Comparison of ENCODE assay signal across 25 cellular contexts in the genomic region with DNA sequence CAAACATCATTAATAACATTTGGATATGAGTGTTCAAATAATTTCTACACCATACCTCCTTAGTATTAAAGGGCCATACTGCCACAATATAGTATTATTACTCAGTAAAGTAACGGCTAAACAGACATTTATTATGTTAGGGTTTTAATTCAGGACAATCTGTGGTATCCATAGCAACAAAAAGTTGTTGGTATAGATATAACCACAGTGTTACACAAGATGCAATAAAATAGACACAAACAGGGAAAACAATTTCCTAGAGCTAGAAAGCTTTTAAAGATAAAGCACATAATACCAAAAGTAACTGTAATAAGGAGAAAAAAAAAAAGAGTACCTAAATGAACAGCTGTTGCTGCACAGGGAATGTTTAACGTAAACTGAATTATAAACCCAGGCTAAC. TPM values are rescaled to one million over a fixed set of nuclear protein-coding genes. Genes with fewer than 3 reads are reported as not detected.
"Had no signal": no experiment of that assay in that cellular context is flagged by ENCODE, and none has a peak within 500 bp of the region (broad histone marks: within the 10 kb centered on the region; RNA-seq: fewer than 3 reads in every experiment).

No MANE protein-coding gene starts in this region.

- H3K4me1 Mint-ChIP-seq: activated naive CD4-positive, alpha-beta T cell treated with anti-CD3 and anti-CD28 coated beads, Interleukin-2, amount 10 ng/mL, durations not matched to agents 7 days and 5 days had no signal

- H3K9me3 Mint-ChIP-seq: activated CD8-positive, alpha-beta T cell treated with anti-CD3 and anti-CD28 coated beads for 36 hours; activated naive CD4-positive, alpha-beta T cell treated with anti-CD3 and anti-CD28 coated beads, Interleukin-2, amount 10 ng/mL, durations not matched to agents 7 days and 5 days; activated naive CD8-positive, alpha-beta T cell treated with anti-CD3 and anti-CD28 coated beads, Interleukin-2, amount 10 ng/mL, durations not matched to agents 7 days and 5 days; activated T-helper 2 cell treated with anti-CD3 and anti-CD28 coated beads, Interferon-gamma antibody, Interleukin-2, Interleukin-4, amounts not matched to agents 10 μg/mL and 5 μg/mL and 100 μg/mL, durations not matched to agents 14 hours and 24 hours and 36 hours; IgD-negative memory B cell had no signal

- H3K4me3 ChIP-seq: ascending aorta, body of pancreas, SK-N-MC had no signal

- H3K27me3 Mint-ChIP-seq: activated CD4-positive, alpha-beta T cell treated with anti-CD3 and anti-CD28 coated beads for 36 hours; activated CD8-positive, alpha-beta T cell treated with anti-CD3 and anti-CD28 coated beads for 36 hours; activated naive CD4-positive, alpha-beta T cell treated with anti-CD3 and anti-CD28 coated beads, Interleukin-2, amount 10 ng/mL, durations not matched to agents 7 days and 5 days; activated naive CD8-positive, alpha-beta T cell treated with anti-CD3 and anti-CD28 coated beads, Interleukin-2, amount 10 ng/mL, durations not matched to agents 7 days and 5 days; IgD-negative memory B cell had no signal

- H3K4me3 Mint-ChIP-seq: activated CD4-positive, alpha-beta T cell treated with anti-CD3 and anti-CD28 coated beads for 36 hours; activated CD8-positive, alpha-beta T cell treated with anti-CD3 and anti-CD28 coated beads for 36 hours; activated naive CD4-positive, alpha-beta T cell treated with anti-CD3 and anti-CD28 coated beads, Interleukin-2, amount 10 ng/mL, durations not matched to agents 7 days and 5 days; activated naive CD8-positive, alpha-beta T cell treated with anti-CD3 and anti-CD28 coated beads, Interleukin-2, amount 10 ng/mL, durations not matched to agents 7 days and 5 days; IgD-negative memory B cell had no signal

- ATAC-seq: activated CD4-positive, alpha-beta T cell treated with anti-CD3 and anti-CD28 coated beads for 36 hours; activated CD8-positive, alpha-beta T cell treated with anti-CD3 and anti-CD28 coated beads for 36 hours; body of pancreas; Panc1; Right ventricle myocardium inferior had no signal

- H3K36me3 Mint-ChIP-seq: IgD-negative memory B cell had no signal

- DNase-seq: activated CD4-positive, alpha-beta T cell treated with anti-CD3 and anti-CD28 coated beads for 36 hours; activated CD4-positive, alpha-beta T cell treated with anti-CD3 and anti-CD28 coated beads, Interleukin-2, amount 50 U/mL, for 1 hour; activated CD8-positive, alpha-beta memory T cell treated with anti-CD3 and anti-CD28 coated beads, Interleukin-2, amount 50 U/mL, for 48 hours; activated CD8-positive, alpha-beta T cell treated with anti-CD3 and anti-CD28 coated beads for 36 hours; activated gamma-delta T cell treated with Interleukin-2 at 50 U/mL for 16 hours; activated naive CD4-positive, alpha-beta T cell treated with anti-CD3 and anti-CD28 coated beads, Interleukin-2, amount 10 ng/mL, durations not matched to agents 7 days and 5 days; activated naive CD8-positive, alpha-beta T cell treated with anti-CD3 and anti-CD28 coated beads, Interleukin-2, amount 10 ng/mL, durations not matched to agents 7 days and 5 days; activated T-cell treated with anti-CD3 and anti-CD28 coated beads, Interleukin-2, amount 50 U/mL, for 48 hours; amniotic stem cell; body of pancreas; central memory CD4-positive, alpha-beta T cell; NCI-H510A treated with DMSO at 0.1 percent for 48 hours; NCI-H69; NK-92 treated with Interleukin-12 subunit alpha and Interleukin-12 subunit beta, amount 100 ng/mL, for 24 hours; OCI-M1; RPMI8226; T-helper 1 cell; WERI-Rb-1 had no signal

- H3K27ac Mint-ChIP-seq: activated naive CD4-positive, alpha-beta T cell treated with anti-CD3 and anti-CD28 coated beads, Interleukin-2, amount 10 ng/mL, durations not matched to agents 7 days and 5 days; activated naive CD8-positive, alpha-beta T cell treated with anti-CD3 and anti-CD28 coated beads, Interleukin-2, amount 10 ng/mL, durations not matched to agents 7 days and 5 days; activated T-helper 2 cell treated with anti-CD3 and anti-CD28 coated beads, Interferon-gamma antibody, Interleukin-2, Interleukin-4, amounts not matched to agents 10 μg/mL and 5 μg/mL and 100 μg/mL, durations not matched to agents 14 hours and 24 hours and 36 hours; IgD-negative memory B cell had no signal

- FAIRE-seq: bronchial epithelial cell had no signal

RNA-seq across cellular contexts. Expression of a gene that starts 28.3 kb away (rescaled TPM):
- total RNA-seq: ascending aorta, body of pancreas had no signal
